ENCODE assay signal across 3 cellular contexts in genomic region chr11:46776878-46777277, GRCh38.
A peak's percentile ranks its signal among the peaks of the same experiment; 100 is the strongest.
TF ChIP-seq lines count a peak whose summit lies in the region.

No MANE protein-coding gene starts in this region.

TF ChIP-seq in HepG2, 621 proteins besides CTCF, POLR2A, EP300 and RAD21:
- TF ChIP-seq DNMT3B (CRISPR knock-in tag; conservative IDR thresholded peaks at IDR 0.05), result no peak
- TF ChIP-seq CEBPB (IDR thresholded peaks at IDR 0.05; ENCODE audit: borderline replicate concordance, low read depth, low read length), result peak; percentile 76
- no peak for TF ChIP-seq KLF12 (CRISPR knock-in tag; IDR thresholded peaks at IDR 0.05; ENCODE audit: borderline replicate concordance)
- TF ChIP-seq ISX (CRISPR knock-in tag; conservative IDR thresholded peaks at IDR 0.05), result no peak

TF ChIP-seq in A549, 52 proteins besides CTCF, POLR2A, EP300 and RAD21:
- TF ChIP-seq, protein P1, sequence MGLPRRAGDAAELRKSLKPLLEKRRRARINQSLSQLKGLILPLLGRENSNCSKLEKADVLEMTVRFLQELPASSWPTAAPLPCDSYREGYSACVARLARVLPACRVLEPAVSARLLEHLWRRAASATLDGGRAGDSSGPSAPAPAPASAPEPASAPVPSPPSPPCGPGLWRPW (IDR thresholded peaks at IDR 0.05), result no peak
- TF ChIP-seq MAZ (IDR thresholded peaks at IDR 0.05; ENCODE audit: borderline replicate concordance, low read depth, low read length), result no peak
- no peak for TF ChIP-seq MAFK (IDR thresholded peaks at IDR 0.05; ENCODE audit: partially characterized antibody)
- TF ChIP-seq RARB (CRISPR knock-in tag; IDR thresholded peaks at IDR 0.05), result no peak
- TF ChIP-seq CEBPB (IDR thresholded peaks at IDR 0.05), result peak; percentile 38 to 58; a peak in 1 of 4 replicates
- no peak for TF ChIP-seq NFE2L2 (conservative IDR thresholded peaks at IDR 0.05; ENCODE audit: low read length)
- TF ChIP-seq KDM1A (IDR thresholded peaks at IDR 0.05; ENCODE audit: low read depth), result no peak
- no peak for TF ChIP-seq MYC (IDR thresholded peaks at IDR 0.05; ENCODE audit: borderline replicate concordance, low read length)
- no peak for TF ChIP-seq HEYL (CRISPR knock-in tag; IDR thresholded peaks at IDR 0.05)

TF ChIP-seq in IMR-90, 13 proteins besides CTCF, POLR2A, EP300 and RAD21:
- TF ChIP-seq USF2 (IDR thresholded peaks at IDR 0.05; ENCODE audit: low read depth, low read length), result no peak
- TF ChIP-seq CEBPB (IDR thresholded peaks at IDR 0.05; ENCODE audit: low read depth, low read length), result peak; percentile 89
- no peak for TF ChIP-seq RCOR1 (IDR thresholded peaks at IDR 0.05; ENCODE audit: insufficient replicate concordance, low read length)
- TF ChIP-seq BHLHE40 (IDR thresholded peaks at IDR 0.05; ENCODE audit: low read depth, low read length), result no peak
